In genomic region chr3:63228087-63228486, GRCh38 we compare ENCODE assay signal across 24 cellular contexts. TPM values are rescaled to one million over a fixed set of nuclear protein-coding genes. Genes with fewer than 3 reads are reported as not detected.
"Had no signal": no experiment of that assay in that cellular context is flagged by ENCODE, and none has a peak within 500 bp of the region (broad histone marks: within the 10 kb centered on the region; RNA-seq: fewer than 3 reads in every experiment).

No MANE protein-coding gene starts in this region.

- H3K9me3 ChIP-seq: esophagus squamous epithelium, mucosa of descending colon, ovary, spleen, upper lobe of right lung had no signal

- H3K27me3 ChIP-seq: esophagus squamous epithelium, ovary, spleen, upper lobe of right lung had no signal

- H3K9me3 Mint-ChIP-seq: dendritic cell treated with granulocyte-macrophage colony-stimulating factor and Interleukin-4, amounts not matched to agents 40 ng/mL and 50 ng/mL, for 4 days; memory B cell had no signal

- H3K4me1 ChIP-seq: upper lobe of right lung had no signal

- DNase-seq: activated CD8-positive, alpha-beta memory T cell treated with anti-CD3 and anti-CD28 coated beads for 24 hours; activated CD8-positive, alpha-beta memory T cell treated with anti-CD3 and anti-CD28 coated beads, Interleukin-2, amount 50 U/mL, for 48 hours; activated effector memory CD4-positive, alpha-beta T cell treated with Interleukin-2 at 50 U/mL for 16 hours; activated T-cell treated with anti-CD3 and anti-CD28 coated beads, Interleukin-2, amount 50 U/mL, for 48 hours; effector memory CD4-positive, alpha-beta T cell; esophagus squamous epithelium; immature natural killer cell; left ventricle myocardium superior; naive B cell; ovary; spleen; stimulated activated naive B cell treated with anti-CD40 and anti-IgM and Interleukin-4, amounts not matched to agents 10 μg/mL and 1 μg/mL and 100 μg/mL, for 72 hours; T1000; upper lobe of right lung had no signal

- H3K4me1 Mint-ChIP-seq: activated CD4-positive, alpha-beta T cell treated with anti-CD3 and anti-CD28 coated beads, Interleukin-2, amount 10 ng/mL, durations not matched to agents 7 days and 5 days; immature natural killer cell; memory B cell; naive B cell; stimulated activated naive B cell treated with anti-CD40 and anti-IgM and Interleukin-4, amounts not matched to agents 10 μg/mL and 1 μg/mL and 100 μg/mL, for 72 hours had no signal

- H3K36me3 ChIP-seq: esophagus squamous epithelium, ovary, spleen, upper lobe of right lung had no signal

- H3K27ac Mint-ChIP-seq: activated CD4-positive, alpha-beta T cell treated with anti-CD3 and anti-CD28 coated beads, Interleukin-2, amount 10 ng/mL, durations not matched to agents 7 days and 5 days; activated naive CD4-positive, alpha-beta T cell treated with anti-CD3 and anti-CD28 coated beads, Interleukin-2, amount 50 U/mL, for 24 hours; dendritic cell treated with granulocyte-macrophage colony-stimulating factor and Interleukin-4, amounts not matched to agents 40 ng/mL and 50 ng/mL, for 4 days; immature natural killer cell; memory B cell; naive B cell; stimulated activated naive B cell treated with anti-CD40 and anti-IgM and Interleukin-4, amounts not matched to agents 10 μg/mL and 1 μg/mL and 100 μg/mL, for 72 hours had no signal

- H3K36me3 Mint-ChIP-seq: activated naive CD4-positive, alpha-beta T cell treated with anti-CD3 and anti-CD28 coated beads, Interleukin-2, amount 50 U/mL, for 24 hours; immature natural killer cell; memory B cell; naive B cell; stimulated activated naive B cell treated with anti-CD40 and anti-IgM and Interleukin-4, amounts not matched to agents 10 μg/mL and 1 μg/mL and 100 μg/mL, for 72 hours had no signal

- ATAC-seq: activated CD4-positive, CD25-positive, alpha-beta regulatory T cell treated with anti-CD3 and anti-CD28 coated beads, Interleukin-2, amount 50 U/mL, for 24 hours; sciatic nerve had no signal

- H3K4me3 ChIP-seq: esophagus squamous epithelium, mucosa of descending colon, ovary, spleen, upper lobe of right lung had no signal

- H3K27me3 Mint-ChIP-seq: activated CD4-positive, alpha-beta T cell treated with anti-CD3 and anti-CD28 coated beads, Interleukin-2, amount 10 ng/mL, durations not matched to agents 7 days and 5 days; dendritic cell treated with granulocyte-macrophage colony-stimulating factor and Interleukin-4, amounts not matched to agents 40 ng/mL and 50 ng/mL, for 4 days; memory B cell; stimulated activated naive B cell treated with anti-CD40 and anti-IgM and Interleukin-4, amounts not matched to agents 10 μg/mL and 1 μg/mL and 100 μg/mL, for 72 hours had no signal

- H3K27ac ChIP-seq: esophagus squamous epithelium, ovary, spleen, upper lobe of right lung had no signal

- H3K4me3 Mint-ChIP-seq: activated CD4-positive, alpha-beta T cell treated with anti-CD3 and anti-CD28 coated beads, Interleukin-2, amount 10 ng/mL, durations not matched to agents 7 days and 5 days; activated naive CD4-positive, alpha-beta T cell treated with anti-CD3 and anti-CD28 coated beads, Interleukin-2, amount 50 U/mL, for 24 hours; dendritic cell treated with granulocyte-macrophage colony-stimulating factor and Interleukin-4, amounts not matched to agents 40 ng/mL and 50 ng/mL, for 4 days; immature natural killer cell; naive B cell; stimulated activated naive B cell treated with anti-CD40 and anti-IgM and Interleukin-4, amounts not matched to agents 10 μg/mL and 1 μg/mL and 100 μg/mL, for 72 hours had no signal

RNA-seq across cellular contexts. Expression of gene SYNPR, which starts 50.0 kb away (rescaled TPM):
- total RNA-seq: activated CD4-positive, alpha-beta T cell treated with anti-CD3 and anti-CD28 coated beads, Interleukin-2, amount 10 ng/mL, durations not matched to agents 7 days and 5 days; bronchial epithelial cell; chondrocyte; esophagus squamous epithelium; left ventricle myocardium superior; mucosa of descending colon; ovary; sciatic nerve; spleen; upper lobe of right lung had no signal
- polyA plus RNA-seq: adipose tissue, immature natural killer cell, ovary, spleen had no signal
